14 cellular contexts compared by ENCODE assay signal in genomic region chr13:31310356-31310755, GRCh38.
"Had no signal": no experiment of that assay in that cellular context is flagged by ENCODE, and none has a peak within 500 bp of the region (broad histone marks: within the 10 kb centered on the region; RNA-seq: fewer than 3 reads in every experiment).

No MANE protein-coding gene starts in this region.

- H3K4me1 ChIP-seq: stomach, testis had no signal

- H3K9me3 ChIP-seq: testis had no signal

- H3K4me3 ChIP-seq: stomach, testis had no signal

- H3K27ac ChIP-seq: stomach, testis had no signal

- DNase-seq: activated CD4-positive, alpha-beta T cell treated with anti-CD3 and anti-CD28 coated beads, Interleukin-2, amount 50 U/mL, for 4 hours; activated CD4-positive, CD25-positive, alpha-beta regulatory T cell treated with anti-CD3 and anti-CD28 coated beads, Interleukin-2, amount 50 U/mL, for 72 hours; activated naive CD4-positive, alpha-beta T cell treated with anti-CD3 and anti-CD28 coated beads for 36 hours; activated naive CD8-positive, alpha-beta T cell treated with anti-CD3 and anti-CD28 coated beads, Interleukin-2, amount 50 U/mL, for 24 hours; activated T-cell treated with anti-CD3 and anti-CD28 coated beads, Interleukin-2, amount 50 U/mL, for 1 hour; aorta; effector memory CD4-positive, alpha-beta T cell; kidney; stimulated activated CD4-positive, alpha-beta T cell treated with anti-CD3 and anti-CD28 coated beads, Interleukin-12 subunit alpha, Interleukin-12 subunit beta, amount 100 ng/mL, for 4 hours; stimulated activated CD4-positive, alpha-beta T cell treated with anti-CD3 and anti-CD28 coated beads, Interleukin-2, amount 100 ng/mL, for 24 hours; stomach; T-cell; T1000; testis had no signal

- ATAC-seq: activated naive CD8-positive, alpha-beta T cell treated with anti-CD3 and anti-CD28 coated beads, Interleukin-2, amount 50 U/mL, for 24 hours; T-cell had no signal

- H3K27me3 ChIP-seq: stomach, testis had no signal
